In genomic region chr2:113791697-113792590, GRCh38 we compare ENCODE assay signal across 8 cellular contexts. TPM values are rescaled to one million over a fixed set of nuclear protein-coding genes. Genes with fewer than 3 reads are reported as not detected.
A peak's percentile ranks its signal among the peaks of the same experiment; 100 is the strongest.
DNase-seq lines count a peak whose midpoint lies in the region; ATAC-seq, FAIRE-seq and TF ChIP-seq lines count a peak whose summit lies in the region.

No MANE protein-coding gene starts in this region.

- H3K27ac ChIP-seq in GM12878 (ENCODE audit: control insufficient read depth, insufficient read depth): no peak overlapping the region

- RAD21 ChIA-PET in GM12878 (lab: Charles Lee; ENCODE audit: unreplicated experiment): interaction anchor here (1.7 kb wide), 1 partner anchor 35 kb away, joined by 4 read pairs; the partner anchor contains the start of gene SLC35F5

- in situ Hi-C loops in GM12878 (cut with MboI): no loop called here

- H2AFZ ChIP-seq in GM12878 (ENCODE audit: control insufficient read depth, low read depth, low read length): no peak overlapping the region

- H3K9ac ChIP-seq in GM12878 (ENCODE audit: control insufficient read depth, insufficient read depth, low read length): no peak overlapping the region

- no peaks in the 10 kb centered on the region for H4K20me1 ChIP-seq in GM12878 (ENCODE audit: control insufficient read depth, insufficient read depth)

- peak; percentile 17 for DNase-seq in AG20443 (ENCODE audit: low spot score)
- DNase-seq in GM12878 (ENCODE audit: low read depth, low spot score): peak; percentile 61
- no peak for DNase-seq in SHP77 treated with DMSO at 0.1 percent for 48 hours (lab: John Stamatoyannopoulos, UW)
- no peak for DNase-seq in frontal cortex (ENCODE audit: low spot score in 2 of 2)
- no peak for DNase-seq in foreskin fibroblast
- no peak for DNase-seq in T-helper 9 cell

- TF ChIP-seq CTCF in GM12878 (IDR thresholded peaks at IDR 0.05 in 2 of 3, conservative IDR thresholded peaks at IDR 0.05 in 1 of 3; ENCODE audit: control insufficient read depth in 2 of 3, extremely low read depth in 1 of 3, insufficient read depth in 1 of 3, low read depth in 3 of 3, low read length in 3 of 3) (no peak), foreskin fibroblast (IDR thresholded peaks at IDR 0.05; ENCODE audit: low read depth, low read length) (no peak)

- no peaks in the 10 kb centered on the region for H3K9me3 ChIP-seq in GM12878 (replicated peaks; ENCODE audit: control insufficient read depth, insufficient read depth, low read length)

- TF ChIP-seq EP300 in GM12878 (IDR thresholded peaks at IDR 0.05; ENCODE audit: borderline replicate concordance in 1 of 2, control insufficient read depth in 1 of 2, low read depth in 2 of 2, low read length in 2 of 2): peak; percentile 90 to 94; a peak in 3 of 4 replicates

- no peaks in the 10 kb centered on the region for H3K27me3 ChIP-seq in GM12878 (replicated peaks in 1 of 2; ENCODE audit: control insufficient read depth in 2 of 2, insufficient read depth in 2 of 2, low read length in 1 of 2)

- no TSS peak for BruUV-seq in GM12878 (replicated peaks; lab: Mats Ljungman, UMichigan)

- TF ChIP-seq RAD21 in GM12878 (IDR thresholded peaks at IDR 0.05; ENCODE audit: insufficient read depth, low read depth, low read length): no peak

- H3K79me2 ChIP-seq in GM12878 (ENCODE audit: control insufficient read depth, insufficient read depth, low read length): no peaks in the 10 kb centered on the region

- CTCF ChIA-PET in GM12878 (lab: Yijun Ruan, JAX): interaction anchor here (1.0 kb wide), 1 partner anchor 96 kb away, joined by 3 read pairs; no protein-coding TSS in a partner anchor

- no peak for TF ChIP-seq POLR2A in GM12878 (IDR thresholded peaks at IDR 0.05; ENCODE audit: low read depth, low read length)

- SMC1A ChIA-PET in GM12878 (lab: Charles Lee; ENCODE audit: uncharacterized antibody, unreplicated experiment): interaction anchor here (0.6 to 1.1 kb wide), 2 partner anchors 95 to 142 kb away, joined by 3 to 5 read pairs; no protein-coding TSS in a partner anchor

- peaks cover 10% of the 10 kb centered on the region for H3K4me1 ChIP-seq in GM12878 (ENCODE audit: control insufficient read depth, insufficient read depth, low read length)

- intact Hi-C loops in GM12878 (cut with micrococcal nuclease; ENCODE audit: unreplicated experiment): loop anchor here (2.0 to 5.0 kb wide), 3 partner anchors 35 to 95 kb away; partner anchors contain the start of gene SLC35F5

- POLR2A ChIA-PET in GM12878 (lab: Charles Lee): interaction anchor here (0.6 kb wide), 2 partner anchors 28 to 135 kb away, joined by 3 to 4 read pairs; no protein-coding TSS in a partner anchor

- FAIRE-seq in GM12878 (lab: Jason Lieb, UNC) (peak; percentile 90), frontal cortex (lab: Jason Lieb, UNC) (no peak)

- H3K4me3 ChIP-seq in GM12878 (no peak overlapping the region), foreskin fibroblast (ENCODE audit: low read depth in 1 of 2, low read length in 2 of 2) (no peak overlapping the region)

- H3K36me3 ChIP-seq in GM12878 (ENCODE audit: control insufficient read depth in 2 of 2, insufficient read depth in 2 of 2, low read length in 1 of 2): no peaks in the 10 kb centered on the region

- WGBS in GM12878 (ENCODE audit: insufficient coverage, insufficient replicate concordance, low lambda C conversion rate, missing lambda C conversion rate): 42% methylated on average over 5 of the region's 5 CpGs

- peak overlapping the region; percentile 74 for H3K4me2 ChIP-seq in GM12878 (ENCODE audit: control insufficient read depth, insufficient read depth)

- ATAC-seq in GM19324 (IDR thresholded peaks at IDR 0.05; ENCODE audit: low FRiP score, unreplicated experiment): peak; percentile 95
- ATAC-seq in HG03280 (IDR thresholded peaks at IDR 0.05; ENCODE audit: unreplicated experiment): peak; percentile 91
- peak; percentile 96 for ATAC-seq in GM12878

TF ChIP-seq in GM12878, 131 proteins besides CTCF, POLR2A, EP300 and RAD21 (continues in another document):
- TF ChIP-seq JUND (IDR thresholded peaks at IDR 0.05; ENCODE audit: low read depth, low read length) (no peak), BCL11A (IDR thresholded peaks at IDR 0.05; ENCODE audit: low read depth, low read length) (peak; percentile 66), LARP7 (IDR thresholded peaks at IDR 0.05) (no peak), NFYA (IDR thresholded peaks at IDR 0.05; ENCODE audit: borderline replicate concordance, low read depth, low read length) (no peak), KAT2A (conservative IDR thresholded peaks at IDR 0.05; ENCODE audit: control insufficient read depth, low read depth, low read length) (no peak), MTA2 (IDR thresholded peaks at IDR 0.05; ENCODE audit: low read depth) (peak; percentile 88; the same call in 1 of the 2 replicates), HDGF (IDR thresholded peaks at IDR 0.05) (no peak), MYC (IDR thresholded peaks at IDR 0.05; ENCODE audit: insufficient read depth, insufficient read length, insufficient replicate concordance, low read length, severe bottlenecking) (no peak), FOXK2 (IDR thresholded peaks at IDR 0.05) (peak; percentile 51; the same call in 1 of the 2 replicates), CBFB (IDR thresholded peaks at IDR 0.05; ENCODE audit: low read depth) (no peak), RAD51 (IDR thresholded peaks at IDR 0.05) (no peak), CHD1 (IDR thresholded peaks at IDR 0.05; ENCODE audit: low read depth, low read length) (no peak), ZNF384 (IDR thresholded peaks at IDR 0.05; ENCODE audit: borderline replicate concordance, low read depth, low read length) (no peak), STAT3 (IDR thresholded peaks at IDR 0.05; ENCODE audit: low read depth, low read length) (no peak), TCF3 (IDR thresholded peaks at IDR 0.05; ENCODE audit: borderline replicate concordance, insufficient read depth, low read depth, low read length) (no peak)
- TF ChIP-seq, protein P1, sequence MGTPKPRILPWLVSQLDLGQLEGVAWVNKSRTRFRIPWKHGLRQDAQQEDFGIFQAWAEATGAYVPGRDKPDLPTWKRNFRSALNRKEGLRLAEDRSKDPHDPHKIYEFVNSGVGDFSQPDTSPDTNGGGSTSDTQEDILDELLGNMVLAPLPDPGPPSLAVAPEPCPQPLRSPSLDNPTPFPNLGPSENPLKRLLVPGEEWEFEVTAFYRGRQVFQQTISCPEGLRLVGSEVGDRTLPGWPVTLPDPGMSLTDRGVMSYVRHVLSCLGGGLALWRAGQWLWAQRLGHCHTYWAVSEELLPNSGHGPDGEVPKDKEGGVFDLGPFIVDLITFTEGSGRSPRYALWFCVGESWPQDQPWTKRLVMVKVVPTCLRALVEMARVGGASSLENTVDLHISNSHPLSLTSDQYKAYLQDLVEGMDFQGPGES (IDR thresholded peaks at IDR 0.05): no peak
- TF ChIP-seq, protein P2, sequence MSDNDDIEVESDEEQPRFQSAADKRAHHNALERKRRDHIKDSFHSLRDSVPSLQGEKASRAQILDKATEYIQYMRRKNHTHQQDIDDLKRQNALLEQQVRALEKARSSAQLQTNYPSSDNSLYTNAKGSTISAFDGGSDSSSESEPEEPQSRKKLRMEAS (IDR thresholded peaks at IDR 0.05; ENCODE audit: low read depth, low read length): no peak
- TF ChIP-seq, protein P3, sequence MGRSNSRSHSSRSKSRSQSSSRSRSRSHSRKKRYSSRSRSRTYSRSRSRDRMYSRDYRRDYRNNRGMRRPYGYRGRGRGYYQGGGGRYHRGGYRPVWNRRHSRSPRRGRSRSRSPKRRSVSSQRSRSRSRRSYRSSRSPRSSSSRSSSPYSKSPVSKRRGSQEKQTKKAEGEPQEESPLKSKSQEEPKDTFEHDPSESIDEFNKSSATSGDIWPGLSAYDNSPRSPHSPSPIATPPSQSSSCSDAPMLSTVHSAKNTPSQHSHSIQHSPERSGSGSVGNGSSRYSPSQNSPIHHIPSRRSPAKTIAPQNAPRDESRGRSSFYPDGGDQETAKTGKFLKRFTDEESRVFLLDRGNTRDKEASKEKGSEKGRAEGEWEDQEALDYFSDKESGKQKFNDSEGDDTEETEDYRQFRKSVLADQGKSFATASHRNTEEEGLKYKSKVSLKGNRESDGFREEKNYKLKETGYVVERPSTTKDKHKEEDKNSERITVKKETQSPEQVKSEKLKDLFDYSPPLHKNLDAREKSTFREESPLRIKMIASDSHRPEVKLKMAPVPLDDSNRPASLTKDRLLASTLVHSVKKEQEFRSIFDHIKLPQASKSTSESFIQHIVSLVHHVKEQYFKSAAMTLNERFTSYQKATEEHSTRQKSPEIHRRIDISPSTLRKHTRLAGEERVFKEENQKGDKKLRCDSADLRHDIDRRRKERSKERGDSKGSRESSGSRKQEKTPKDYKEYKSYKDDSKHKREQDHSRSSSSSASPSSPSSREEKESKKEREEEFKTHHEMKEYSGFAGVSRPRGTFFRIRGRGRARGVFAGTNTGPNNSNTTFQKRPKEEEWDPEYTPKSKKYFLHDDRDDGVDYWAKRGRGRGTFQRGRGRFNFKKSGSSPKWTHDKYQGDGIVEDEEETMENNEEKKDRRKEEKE (IDR thresholded peaks at IDR 0.05): no peak

RNA-seq across cellular contexts. Expression of gene SLC35F5, which starts 35.5 kb away (rescaled TPM):
- 243 and 269 TPM in 2 replicates for total RNA-seq in GM12878 (2013; cell fraction: nucleolus; rRNA removed)
- total RNA-seq in GM12878 (2014; rRNA removed) (23.0 and 32.3 TPM in 2 replicates), GM12878 (2014; rRNA removed; fragmentation: Illumina TruSeq; extraction: Trizol) (22.0 and 23.4 TPM in 2 replicates), GM12878 (2021) (16.4 and 17.3 TPM in 2 replicates), frontal cortex (132 TPM)
- 5.4 TPM for polyA plus RNA-seq in GM12878 (2011; ENCODE audit: low read depth)
- polyA plus RNA-seq in GM12878 (2011; rRNA removed) (31.3 and 47.9 TPM in 2 replicates), GM12878 (2014; fragmentation: Illumina TruSeq; extraction: Trizol) (15.4 and 24.9 TPM in 2 replicates), GM12878 (2014; fragmentation: Nextera tagmentation; extraction: Ambion mirVana) (1 to 10 TPM; 1.8 to 5.0 TPM), GM12878 (2014; rRNA removed) (10.9 and 15.8 TPM in 2 replicates), GM12878 (2016; fragmentation: Nextera tagmentation; extraction: Ambion mirVana) (10 to 100 TPM; 15.2 to 18.0 TPM)
- polyA plus RNA-seq in GM12878 (2011; cell fraction: cytosol; rRNA removed): 11.7 and 13.2 TPM in 2 replicates
- polyA plus RNA-seq in GM12878 (2011; cell fraction: nucleus; rRNA removed): 27.2 and 34.7 TPM in 2 replicates
- polyA plus RNA-seq in GM12878 (2012): 7.7 and 11.9 TPM in 2 replicates
- polyA minus RNA-seq in GM12878 (2011; rRNA and poly(A)+ RNA removed): 36.4 and 42.6 TPM in 2 replicates
- 14.2 and 16.1 TPM in 2 replicates for polyA minus RNA-seq in GM12878 (2011; cell fraction: cytosol; rRNA and poly(A)+ RNA removed)
- 47.0 and 62.1 TPM in 2 replicates for polyA minus RNA-seq in GM12878 (2011; cell fraction: nucleus; rRNA and poly(A)+ RNA removed)

Comparison
In these comparisons a context has a peak if more than half of its experiments do, and no peak if none do; other contexts are left out.
1. DNase-seq: peak in AG20443 (single experiment) and GM12878 (single experiment); none in SHP77 treated with DMSO at 0.1 percent for 48 hours (single experiment), frontal cortex (0 of 2), foreskin fibroblast (0 of 2) and T-helper 9 cell (single experiment).
2. Peak in every context shown above with its lines, with median percentiles within 50 percentile points of each other: ATAC-seq.